In the genomic region with DNA sequence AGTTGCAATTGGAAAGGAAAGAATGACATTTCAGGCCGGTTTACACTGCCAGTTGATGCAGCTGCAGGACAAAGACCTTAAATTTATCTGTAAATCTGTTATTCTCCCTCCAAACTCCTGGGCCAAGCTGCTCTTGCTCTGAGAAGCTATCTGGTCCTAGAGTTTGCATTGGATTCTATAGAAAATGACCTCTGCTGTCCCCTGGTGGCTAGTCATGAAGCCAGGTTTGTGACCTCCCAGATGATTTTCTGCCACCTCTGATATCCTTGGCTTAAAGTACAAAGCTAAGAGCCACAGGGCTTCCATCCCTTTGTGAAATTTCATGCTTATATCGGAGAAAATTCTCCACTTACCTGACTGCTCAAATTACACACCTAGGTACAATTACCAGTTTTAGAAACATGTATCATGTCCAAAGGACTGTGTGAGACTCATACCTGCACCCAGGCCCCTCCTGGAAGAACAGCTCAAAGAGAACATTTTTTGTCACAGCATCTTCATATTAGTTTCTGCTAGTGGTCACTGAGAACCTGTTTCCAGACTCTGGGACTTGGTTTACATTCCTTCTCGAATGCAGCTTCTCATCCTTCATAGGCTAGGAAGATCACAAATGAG, we compare ENCODE assay signal across 8 cellular contexts. TPM values are rescaled to one million over a fixed set of nuclear protein-coding genes. Genes with fewer than 3 reads are reported as not detected.
DNase-seq lines count a peak whose midpoint lies in the region; ATAC-seq, FAIRE-seq and TF ChIP-seq lines count a peak whose summit lies in the region.
"Had no signal": no experiment of that assay in that cellular context is flagged by ENCODE, and none has a peak within 500 bp of the region (broad histone marks: within the 10 kb centered on the region; RNA-seq: fewer than 3 reads in every experiment).

No MANE protein-coding gene starts in this region.

- CTCF ChIA-PET in HepG2 (lab: Yijun Ruan, JAX; ENCODE audit: low intra/inter-chr PET ratio, low total read pairs) = interaction anchor here (1.0 to 3.1 kb wide), 4 partner anchors 104 to 545 kb away, joined by 3 to 50 read pairs (median 8); no protein-coding TSS in a partner anchor

- H3K4me3 ChIP-seq in SU-DHL-6 (ENCODE audit: insufficient read depth, low read length, poor library complexity, severe bottlenecking) (no peak overlapping the region), HepG2 (replicated peaks in 1 of 3; ENCODE audit: insufficient read depth in 1 of 3, low read depth in 2 of 3, low read length in 3 of 3) (no peak overlapping the region), suprapubic skin (no peak overlapping the region)

- TF ChIP-seq EP300 in HepG2 (IDR thresholded peaks at IDR 0.05; ENCODE audit: low read depth in 2 of 2, low read length in 2 of 2) = no peak
- TF ChIP-seq EP300 in HepG2 (CRISPR knock-in tag; IDR thresholded peaks at IDR 0.05; ENCODE audit: borderline replicate concordance) = no peak
- TF ChIP-seq EP300 in suprapubic skin (IDR thresholded peaks at IDR 0.05) = no peak

- H3K4me1 ChIP-seq in HepG2 (ENCODE audit: insufficient read depth, low read length) (no peaks in the 10 kb centered on the region), suprapubic skin (no peaks in the 10 kb centered on the region)

- in situ Hi-C loops in HepG2 (cut with HindIII; ENCODE audit: extremely low pct_ligation_motif_present, low pct_unique_long_range_greater_than_20kb) = loop anchor here (5.0 kb wide), 1 partner anchor 103 kb away; no protein-coding TSS in a partner anchor

- peak; percentile 59; the same call in 1 of the 2 replicates for TF ChIP-seq RAD21 in HepG2 (CRISPR knock-in tag; IDR thresholded peaks at IDR 0.05)

- H3K4me2 ChIP-seq in SU-DHL-6 (ENCODE audit: low read depth, low read length, poor library complexity, severe bottlenecking) (no peak overlapping the region), HepG2 (ENCODE audit: low read depth, low read length) (no peak overlapping the region)

- H3K9me2 ChIP-seq in SU-DHL-6 (replicated peaks; ENCODE audit: insufficient read depth, low read length) = no peaks in the 10 kb centered on the region

- WGBS in HepG2 (ENCODE audit: low lambda C conversion rate) = 1% methylated on average over 3 of the region's 3 CpGs
- WGBS in suprapubic skin = 47% methylated on average over 3 of the region's 3 CpGs

- DNase-seq in Kasumi-1 (lab: John Stamatoyannopoulos, UW) (peak; percentile 54 to 72), HepG2 (ENCODE audit: low spot score) (peak; percentile 40), suprapubic skin (ENCODE audit: low spot score in 2 of 2) (no peak)
- DNase-seq in central memory CD4-positive, alpha-beta T cell = peak; percentile 20

- intact Hi-C loops in HepG2 (cut with micrococcal nuclease; ENCODE audit: unreplicated experiment) = loop anchor here (1.0 kb wide), 2 partner anchors 105 to 155 kb away; no protein-coding TSS in a partner anchor

- H4K20me1 ChIP-seq in SU-DHL-6 (ENCODE audit: low read depth, low read length) (no peaks in the 10 kb centered on the region), HepG2 (ENCODE audit: insufficient read depth, low read length) (no peaks in the 10 kb centered on the region)

- H2AFZ ChIP-seq in SU-DHL-6 (ENCODE audit: low read depth, low read length, severe bottlenecking) (no peak overlapping the region), HepG2 (ENCODE audit: low read length) (no peak overlapping the region)

- H3K79me2 ChIP-seq in SU-DHL-6 (ENCODE audit: insufficient read depth, low read length) = no peaks in the 10 kb centered on the region
- no peaks in the 10 kb centered on the region for H3K79me2 ChIP-seq in HepG2 (ENCODE audit: insufficient read depth, low read length)

- peak; percentile 82 for TF ChIP-seq CTCF in SU-DHL-6 (IDR thresholded peaks at IDR 0.05; ENCODE audit: insufficient read depth, low read length, poor library complexity, severe bottlenecking)
- TF ChIP-seq CTCF in HepG2 (CRISPR knock-in tag; IDR thresholded peaks at IDR 0.05) = peak; percentile 79
- TF ChIP-seq CTCF in suprapubic skin (IDR thresholded peaks at IDR 0.05) = peak; percentile 63

- POLR2A ChIA-PET in HepG2 (lab: Yijun Ruan, JAX) = interaction anchor here (1.8 kb wide), 1 partner anchor 55 kb away, joined by 5 read pairs; a partner anchor contains a TSS

- ATAC-seq in HepG2 = peak; percentile 82
- no peak for ATAC-seq in HG03457 (IDR thresholded peaks at IDR 0.05; ENCODE audit: unreplicated experiment)

- H3K27me3 ChIP-seq in SU-DHL-6 (ENCODE audit: low read length) (no peaks in the 10 kb centered on the region), HepG2 (ENCODE audit: control insufficient read depth in 1 of 2, insufficient read depth in 2 of 2, low read length in 2 of 2) (peaks cover 0 to 3% of the 10 kb centered on the region in 2 experiments; a peak in 1 of 5 replicates), suprapubic skin (peaks cover 7% of the 10 kb centered on the region)

- TF ChIP-seq POLR2A in HepG2 (IDR thresholded peaks at IDR 0.05; ENCODE audit: insufficient read depth in 1 of 2, low read depth in 2 of 2, low read length in 2 of 2) (no peak), suprapubic skin (IDR thresholded peaks at IDR 0.05) (no peak)

- H3K9ac ChIP-seq in SU-DHL-6 (ENCODE audit: low read length) (no peak overlapping the region), HepG2 (ENCODE audit: insufficient read depth, low read depth, low read length) (no peak overlapping the region)

- H3K9me3 ChIP-seq in SU-DHL-6 (ENCODE audit: insufficient read depth, low read length) = no peaks in the 10 kb centered on the region
- no peaks in the 10 kb centered on the region for H3K9me3 ChIP-seq in HepG2 (ENCODE audit: low read length)
- H3K9me3 ChIP-seq in suprapubic skin = no peaks in the 10 kb centered on the region

- peak; percentile 30 for FAIRE-seq in G401.6 (lab: Jason Lieb, UNC)
- peak; percentile 59 for FAIRE-seq in HepG2 (lab: Jason Lieb, UNC)

- no peaks in the 10 kb centered on the region for H3K36me3 ChIP-seq in SU-DHL-6 (ENCODE audit: low read length)
- no peaks in the 10 kb centered on the region for H3K36me3 ChIP-seq in HepG2 (replicated peaks in 1 of 2; ENCODE audit: control insufficient read depth in 1 of 2, insufficient read depth in 2 of 2, low read length in 2 of 2)
- no peaks in the 10 kb centered on the region for H3K36me3 ChIP-seq in suprapubic skin

- no peak overlapping the region for H3K27ac ChIP-seq in SU-DHL-6 (ENCODE audit: low read depth, low read length)
- H3K27ac ChIP-seq in HepG2 (ENCODE audit: extremely low read length, insufficient read depth, low read length) = no peak overlapping the region
- H3K27ac ChIP-seq in suprapubic skin = no peak overlapping the region

- H3F3A ChIP-seq in SU-DHL-6 (ENCODE audit: insufficient read depth) = no peaks in the 10 kb centered on the region

- no TSS peak for BruUV-seq in HepG2 (replicated peaks; lab: Mats Ljungman, UMichigan)

RNA-seq across cellular contexts. Expression of a gene that starts 28.9 kb away (rescaled TPM):
- total RNA-seq in HepG2 (2016; rRNA removed; fragmentation: Illumina TruSeq; extraction: Trizol) = 26.1 and 26.2 TPM in 2 replicates
- 15.0 and 16.3 TPM in 2 replicates for total RNA-seq in HepG2 (2016; cell fraction: cytosol; rRNA removed; fragmentation: Illumina TruSeq; extraction: Trizol; ENCODE audit: low read depth)
- 25.1 and 28.6 TPM in 2 replicates for total RNA-seq in HepG2 (2016; cell fraction: insoluble cytoplasmic fraction; rRNA removed; fragmentation: Illumina TruSeq; extraction: Trizol)
- total RNA-seq in HepG2 (2016; cell fraction: membrane; rRNA removed; fragmentation: Illumina TruSeq; extraction: Trizol) = 25.1 and 26.0 TPM in 2 replicates
- total RNA-seq in HepG2 (2016; cell fraction: nucleus; rRNA removed; fragmentation: Illumina TruSeq; extraction: Trizol) = 26.2 and 27.9 TPM in 2 replicates
- 15.9 and 18.7 TPM in 2 replicates for polyA plus RNA-seq in HepG2 (2011; rRNA removed)
- polyA plus RNA-seq in HepG2 (2011; cell fraction: cytosol; rRNA removed) = 8.1 and 11.3 TPM in 2 replicates
- 3.7 and 4.1 TPM in 2 replicates for polyA plus RNA-seq in HepG2 (2011; cell fraction: nucleus; rRNA removed)
- polyA plus RNA-seq in HepG2 (2012) = 21.6 and 26.1 TPM in 2 replicates
- 14.6 and 21.9 TPM in 2 replicates for polyA plus RNA-seq in HepG2 (2016; cell fraction: cytosol; fragmentation: Illumina TruSeq; extraction: Trizol; ENCODE audit: low read depth)
- 33.0 and 37.4 TPM in 2 replicates for polyA plus RNA-seq in HepG2 (2016; cell fraction: insoluble cytoplasmic fraction; fragmentation: Illumina TruSeq; extraction: Trizol; ENCODE audit: low read depth)
- 24.5 and 27.7 TPM in 2 replicates for polyA plus RNA-seq in HepG2 (2016; cell fraction: membrane; fragmentation: Illumina TruSeq; extraction: Trizol; ENCODE audit: low read depth)
- polyA plus RNA-seq in HepG2 (2016; cell fraction: nucleus; fragmentation: Illumina TruSeq; extraction: Trizol; ENCODE audit: insufficient read depth, low read depth) = 37.8 and 39.9 TPM in 2 replicates
- polyA minus RNA-seq in HepG2 (2011; rRNA and poly(A)+ RNA removed; ENCODE audit: low replicate concordance) = 20.3 and 22.3 TPM in 2 replicates
- polyA minus RNA-seq in HepG2 (2011; cell fraction: cytosol; rRNA and poly(A)+ RNA removed) = 6.0 and 8.3 TPM in 2 replicates
- 13.1 and 18.8 TPM in 2 replicates for polyA minus RNA-seq in HepG2 (2011; cell fraction: nucleus; rRNA and poly(A)+ RNA removed)
- total RNA-seq in suprapubic skin = 10 to 100 TPM in 3 of 4 donors, 1 to 10 TPM in 1; 7.9 to 14.3 (median 11.2) TPM

RNA-seq across cellular contexts. Expression of a gene that starts 46.4 kb away (rescaled TPM):
- total RNA-seq in HepG2 (2016; rRNA removed; fragmentation: Illumina TruSeq; extraction: Trizol) (not detected in 2 replicates), suprapubic skin (not detected)
- not detected in 2 replicates for total RNA-seq in HepG2 (2016; cell fraction: cytosol; rRNA removed; fragmentation: Illumina TruSeq; extraction: Trizol; ENCODE audit: low read depth)
- not detected in 2 replicates for total RNA-seq in HepG2 (2016; cell fraction: insoluble cytoplasmic fraction; rRNA removed; fragmentation: Illumina TruSeq; extraction: Trizol)
- not detected in 2 replicates for total RNA-seq in HepG2 (2016; cell fraction: membrane; rRNA removed; fragmentation: Illumina TruSeq; extraction: Trizol)
- not detected in 2 replicates for total RNA-seq in HepG2 (2016; cell fraction: nucleus; rRNA removed; fragmentation: Illumina TruSeq; extraction: Trizol)
- not detected in 2 replicates for polyA plus RNA-seq in HepG2 (2011; rRNA removed)
- not detected in 2 replicates for polyA plus RNA-seq in HepG2 (2011; cell fraction: cytosol; rRNA removed)
- polyA plus RNA-seq in HepG2 (2011; cell fraction: nucleus; rRNA removed) = not detected in 2 replicates
- not detected in 2 replicates for polyA plus RNA-seq in HepG2 (2012)
- not detected in 2 replicates for polyA plus RNA-seq in HepG2 (2016; cell fraction: cytosol; fragmentation: Illumina TruSeq; extraction: Trizol; ENCODE audit: low read depth)
- polyA plus RNA-seq in HepG2 (2016; cell fraction: insoluble cytoplasmic fraction; fragmentation: Illumina TruSeq; extraction: Trizol; ENCODE audit: low read depth) = not detected in 2 replicates
- polyA plus RNA-seq in HepG2 (2016; cell fraction: membrane; fragmentation: Illumina TruSeq; extraction: Trizol; ENCODE audit: low read depth) = not detected in 2 replicates
- polyA plus RNA-seq in HepG2 (2016; cell fraction: nucleus; fragmentation: Illumina TruSeq; extraction: Trizol; ENCODE audit: insufficient read depth, low read depth) = not detected in 2 replicates
- polyA minus RNA-seq in HepG2 (2011; rRNA and poly(A)+ RNA removed; ENCODE audit: low replicate concordance) = not detected in 2 replicates
- polyA minus RNA-seq in HepG2 (2011; cell fraction: cytosol; rRNA and poly(A)+ RNA removed) = not detected in 2 replicates
- not detected in 2 replicates for polyA minus RNA-seq in HepG2 (2011; cell fraction: nucleus; rRNA and poly(A)+ RNA removed)
- total RNA-seq: activated CD8-positive, alpha-beta memory T cell treated with anti-CD3 and anti-CD28 coated beads for 36 hours had no signal

RNA-seq across cellular contexts. Expression of a gene that starts 54.7 kb away (rescaled TPM):
- total RNA-seq in HepG2 (2016; rRNA removed; fragmentation: Illumina TruSeq; extraction: Trizol) (34.7 and 44.4 TPM in 2 replicates), suprapubic skin (10 to 100 TPM; 14.2 to 34.3 (median 21.5) TPM)
- 9.1 and 12.0 TPM in 2 replicates for total RNA-seq in HepG2 (2016; cell fraction: cytosol; rRNA removed; fragmentation: Illumina TruSeq; extraction: Trizol; ENCODE audit: low read depth)
- total RNA-seq in HepG2 (2016; cell fraction: insoluble cytoplasmic fraction; rRNA removed; fragmentation: Illumina TruSeq; extraction: Trizol) = 34.3 and 42.2 TPM in 2 replicates
- total RNA-seq in HepG2 (2016; cell fraction: membrane; rRNA removed; fragmentation: Illumina TruSeq; extraction: Trizol) = 27.4 and 28.2 TPM in 2 replicates
- total RNA-seq in HepG2 (2016; cell fraction: nucleus; rRNA removed; fragmentation: Illumina TruSeq; extraction: Trizol) = 29.6 and 30.5 TPM in 2 replicates
- polyA plus RNA-seq in HepG2 (2011; rRNA removed) = 10.0 and 10.2 TPM in 2 replicates
- polyA plus RNA-seq in HepG2 (2011; cell fraction: cytosol; rRNA removed) = 7.2 and 7.7 TPM in 2 replicates
- polyA plus RNA-seq in HepG2 (2011; cell fraction: nucleus; rRNA removed) = 10.1 and 18.2 TPM in 2 replicates
- 20.1 and 20.4 TPM in 2 replicates for polyA plus RNA-seq in HepG2 (2012)
- 9.0 and 12.5 TPM in 2 replicates for polyA plus RNA-seq in HepG2 (2016; cell fraction: cytosol; fragmentation: Illumina TruSeq; extraction: Trizol; ENCODE audit: low read depth)
- polyA plus RNA-seq in HepG2 (2016; cell fraction: insoluble cytoplasmic fraction; fragmentation: Illumina TruSeq; extraction: Trizol; ENCODE audit: low read depth) = 46.1 and 52.4 TPM in 2 replicates
- 21.3 and 23.3 TPM in 2 replicates for polyA plus RNA-seq in HepG2 (2016; cell fraction: membrane; fragmentation: Illumina TruSeq; extraction: Trizol; ENCODE audit: low read depth)
- 37.9 and 40.9 TPM in 2 replicates for polyA plus RNA-seq in HepG2 (2016; cell fraction: nucleus; fragmentation: Illumina TruSeq; extraction: Trizol; ENCODE audit: insufficient read depth, low read depth)
- 12.7 TPM in 2 replicates for polyA minus RNA-seq in HepG2 (2011; rRNA and poly(A)+ RNA removed; ENCODE audit: low replicate concordance)
- polyA minus RNA-seq in HepG2 (2011; cell fraction: cytosol; rRNA and poly(A)+ RNA removed) = 8.6 and 14.9 TPM in 2 replicates
- 34.9 and 40.7 TPM in 2 replicates for polyA minus RNA-seq in HepG2 (2011; cell fraction: nucleus; rRNA and poly(A)+ RNA removed)

Comparison
In these comparisons a context has a peak if more than half of its experiments do, and no peak if none do; other contexts are left out.
1. DNase-seq: peak in Kasumi-1 (2 of 2), central memory CD4-positive, alpha-beta T cell (single experiment) and HepG2 (single experiment); none in suprapubic skin (0 of 2).
2. Peak in every context shown above with its lines, with median percentiles within 50 percentile points of each other: CTCF ChIP-seq.